7 cellular contexts compared by ENCODE assay signal in the genomic region with DNA sequence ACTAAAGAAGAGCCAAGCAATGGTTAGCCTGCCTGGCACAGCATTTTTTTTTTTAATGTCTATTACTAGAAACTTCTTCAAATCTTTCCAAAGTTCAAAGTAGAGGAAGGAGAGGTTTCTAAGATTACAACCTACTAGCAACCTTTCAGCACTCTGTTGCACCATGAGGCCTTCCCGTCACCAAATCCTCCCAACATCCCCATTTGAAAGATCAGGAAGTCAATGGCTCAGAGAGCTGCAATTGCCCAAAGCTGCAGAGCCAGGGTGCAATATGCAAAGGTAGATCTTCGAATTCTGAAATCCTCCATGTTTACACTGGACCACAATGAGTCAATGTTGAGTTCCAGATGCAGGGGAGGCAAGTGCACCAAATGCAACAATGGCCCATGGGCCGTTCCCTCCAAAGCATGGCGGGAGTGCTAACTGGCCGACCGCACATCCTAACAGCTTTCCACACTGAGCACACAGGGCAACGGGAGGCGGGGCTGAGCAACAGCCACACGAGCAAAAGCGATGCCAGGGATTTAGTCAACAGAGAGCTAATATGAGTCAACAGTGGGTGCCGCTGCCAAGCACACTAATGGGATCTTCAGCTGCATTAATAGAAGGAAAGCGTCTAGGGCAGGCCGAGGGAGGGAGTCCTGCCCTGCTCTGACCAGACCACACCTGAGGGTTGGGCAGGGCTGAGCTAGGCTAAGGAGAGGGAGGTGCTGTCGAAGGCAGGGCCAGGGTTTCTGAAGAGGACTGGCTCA. TPM values are rescaled to one million over a fixed set of nuclear protein-coding genes. Genes with fewer than 3 reads are reported as not detected.
DNase-seq lines count a peak whose midpoint lies in the region; ATAC-seq and TF ChIP-seq lines count a peak whose summit lies in the region.

No MANE protein-coding gene starts in this region.

- peak overlapping the region in 1 of 5 donors; percentile 13 for H3K9ac ChIP-seq in subcutaneous abdominal adipose tissue (ENCODE audit: low read length in 5 of 5)

- in situ Hi-C loops in brain microvascular endothelial cell (cut with HindIII; ENCODE audit: low pct_ligation_motif_present, low sequenced_read_pairs), result no loop called here

- no peak for TF ChIP-seq CTCF in brain microvascular endothelial cell (IDR thresholded peaks at IDR 0.05; ENCODE audit: low read depth, low read length, missing control alignments)

- peaks cover 4 to 67% (median 52%) of the 10 kb centered on the region in 5 donors for H3K4me1 ChIP-seq in subcutaneous abdominal adipose tissue (ENCODE audit: control insufficient read depth in 5 of 5, insufficient read depth in 5 of 5, low read length in 5 of 5)

- ATAC-seq in Right ventricle myocardium superior (ENCODE audit: poor library complexity) (peak; percentile 67), GM21526 (IDR thresholded peaks at IDR 0.05; ENCODE audit: low FRiP score, unreplicated experiment) (no peak)

- H3K27ac ChIP-seq in subcutaneous abdominal adipose tissue (ENCODE audit: low read depth, low read length) (peak overlapping the region; percentile 82), brain microvascular endothelial cell (no peak overlapping the region)

- H3K36me3 ChIP-seq in MG63, result no peaks in the 10 kb centered on the region
- no peaks in the 10 kb centered on the region for H3K36me3 ChIP-seq in subcutaneous abdominal adipose tissue (ENCODE audit: control insufficient read depth in 5 of 5, insufficient read depth in 5 of 5, low read length in 5 of 5)
- H3K36me3 ChIP-seq in brain microvascular endothelial cell (replicated peaks), result no peaks in the 10 kb centered on the region

- intact Hi-C loops in Right ventricle myocardium superior (cut with DNase I), result no loop called here

- H3K4me3 ChIP-seq in MG63 (no peak overlapping the region), subcutaneous abdominal adipose tissue (ENCODE audit: low read depth in 1 of 5, low read length in 5 of 5) (no peak overlapping the region), brain microvascular endothelial cell (ENCODE audit: low read depth, low read length) (no peak overlapping the region)

- H3K27me3 ChIP-seq in MG63 (no peaks in the 10 kb centered on the region), subcutaneous abdominal adipose tissue (ENCODE audit: control insufficient read depth in 5 of 5, insufficient read depth in 4 of 5, low read length in 5 of 5) (peaks cover 0 to 23% (median 12%) of the 10 kb centered on the region in 5 donors), brain microvascular endothelial cell (replicated peaks) (peaks cover 23% of the 10 kb centered on the region)

- peak; percentile 96 for DNase-seq in MG63
- DNase-seq in RKO (ENCODE audit: low spot score), result peak; percentile 55
- peak; percentile 81 for DNase-seq in Right ventricle myocardium superior
- DNase-seq in hepatic stellate cell (ENCODE audit: low spot score), result no peak
- DNase-seq in brain microvascular endothelial cell, result no peak

- no peaks in the 10 kb centered on the region for H3K9me3 ChIP-seq in MG63
- no peaks in the 10 kb centered on the region for H3K9me3 ChIP-seq in subcutaneous abdominal adipose tissue (ENCODE audit: control insufficient read depth in 5 of 5, low read length in 5 of 5)

RNA-seq across cellular contexts. Expression of gene EPB41L4B, which starts 4.8 kb away (rescaled TPM):
- total RNA-seq in MG63 (2014; rRNA removed; shearing (Covaris generic); ENCODE audit: low replicate concordance), result 2.0 and 3.1 TPM in 2 replicates
- total RNA-seq in Right ventricle myocardium superior, result 9.9 TPM

Comparison
In these comparisons a context has a peak if more than half of its experiments do, and no peak if none do; other contexts are left out.
1. DNase-seq: peak in MG63 (single experiment), RKO (single experiment) and Right ventricle myocardium superior (single experiment); none in hepatic stellate cell (single experiment) and brain microvascular endothelial cell (single experiment).